ENCODE assay signal across 25 cellular contexts in the genomic region with DNA sequence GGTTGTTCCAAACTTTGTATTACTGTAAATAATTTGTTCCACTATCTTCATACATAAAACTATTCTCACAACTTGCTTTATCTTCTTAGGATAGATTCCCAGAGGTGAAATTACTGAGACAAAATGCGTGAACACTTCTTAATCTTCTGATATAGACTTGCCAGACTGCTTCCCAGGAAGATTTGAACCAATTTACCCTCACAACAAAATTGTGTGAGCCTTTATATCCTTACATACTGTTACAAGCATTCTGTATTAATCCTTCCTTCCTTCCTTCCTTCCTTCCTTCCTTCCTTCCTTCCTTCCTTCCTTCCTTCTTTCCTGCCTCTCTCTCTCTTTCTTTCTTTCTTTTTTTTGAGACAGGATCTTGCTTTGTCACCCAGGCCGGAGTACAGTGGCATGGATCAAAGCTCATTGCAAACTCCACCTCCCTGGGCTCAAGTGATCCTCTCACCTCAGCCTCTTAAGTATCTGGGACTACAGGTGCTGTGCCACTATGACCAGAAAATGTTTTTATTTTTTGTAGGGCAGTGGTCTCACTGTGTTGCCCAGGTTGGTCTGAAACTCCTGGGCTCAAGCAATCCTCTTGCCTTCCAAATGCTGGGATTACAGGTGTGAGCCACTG. TPM values are rescaled to one million over a fixed set of nuclear protein-coding genes. Genes with fewer than 3 reads are reported as not detected.
DNase-seq lines count a peak whose midpoint lies in the region; ATAC-seq, FAIRE-seq and TF ChIP-seq lines count a peak whose summit lies in the region.
"Had no signal": no experiment of that assay in that cellular context is flagged by ENCODE, and none has a peak within 500 bp of the region (broad histone marks: within the 10 kb centered on the region; RNA-seq: fewer than 3 reads in every experiment).

No MANE protein-coding gene starts in this region.

- no TSS peak for BruUV-seq in A673 (replicated peaks; lab: Mats Ljungman, UMichigan)

- H2BK5ac ChIP-seq in H1 (ENCODE audit: low read depth, low read length), result no peak overlapping the region

- H2BK15ac ChIP-seq in H1 (ENCODE audit: low read length), result no peak overlapping the region

- 0 out of 2 replicates have a peak overlapping the region, but pooled peaks have one; percentile 29 for H2AFZ ChIP-seq in H1 (ENCODE audit: low read length)
- H2AFZ ChIP-seq: GM23338 had no signal

- no peak overlapping the region for H3K14ac ChIP-seq in H1 (ENCODE audit: insufficient read length)

- no peak overlapping the region for H4K91ac ChIP-seq in H1 (replicated peaks; ENCODE audit: insufficient read length, low read length)

- DNase-seq in A673 (ENCODE audit: low spot score) (peak; percentile 97), NCI-H510A (lab: John Stamatoyannopoulos, UW) (peak; percentile 48), H1 (ENCODE audit: low read depth in 1 of 2, low spot score in 2 of 2) (no peak), nephron progenitor cell (no peak), CD1c-positive myeloid dendritic cell (ENCODE audit: extremely low spot score) (no peak), cerebellar nuclear complex (lab: John Stamatoyannopoulos, UW) (no peak)
- no peak for DNase-seq in stimulated activated CD4-positive, alpha-beta T cell treated with anti-CD3 and anti-CD28 coated beads, Interleukin-1b, Interleukin-23, amount 100 ng/mL, for 48 hours
- DNase-seq: DMS79 treated with DMSO at 0.1 percent for 48 hours, KBM-7, MM.1S, NCI-H1048, NCI-H1417 treated with DMSO at 0.1 percent for 48 hours, NCI-H187, NCI-H345, NCI-H526, OCI-M1 had no signal

- TF ChIP-seq RAD21 in H1 (IDR thresholded peaks at IDR 0.05 in 1 of 2, conservative IDR thresholded peaks at IDR 0.05 in 1 of 2; ENCODE audit: low read depth in 2 of 2, low read length in 2 of 2), result no peak

- no peak overlapping the region for H3K56ac ChIP-seq in H1 (replicated peaks; ENCODE audit: insufficient read length, low read depth, low read length)

- H3K79me1 ChIP-seq in H1 (ENCODE audit: low read depth, low read length), result no peaks in the 10 kb centered on the region

- H3K27ac Mint-ChIP-seq in nephron progenitor cell, result peak overlapping the region; percentile 86
- H3K27ac Mint-ChIP-seq: B cell, GM23338 had no signal

- no peaks in the 10 kb centered on the region for H3K36me3 ChIP-seq in A673 (ENCODE audit: insufficient read depth, low read length, poor library complexity, severe bottlenecking)
- H3K36me3 ChIP-seq in H1 (ENCODE audit: control insufficient read depth in 2 of 4, insufficient read depth in 4 of 4, low read length in 3 of 4), result no peaks in the 10 kb centered on the region
- H3K36me3 ChIP-seq: SJSA1 had no signal

- no peak overlapping the region for H3K9ac ChIP-seq in H1 (replicated peaks in 1 of 4; ENCODE audit: extremely low read depth in 1 of 4, low read depth in 3 of 4, low read length in 3 of 4)

- H3K79me2 ChIP-seq in H1 (ENCODE audit: control insufficient read depth in 1 of 2, insufficient read depth in 2 of 2, low read length in 2 of 2), result no peaks in the 10 kb centered on the region

- H3K36me3 Mint-ChIP-seq in nephron progenitor cell (ENCODE audit: low read depth), result no peaks in the 10 kb centered on the region
- H3K36me3 Mint-ChIP-seq: CD14-positive monocyte had no signal

- no peak for FAIRE-seq in H1 (lab: Jason Lieb, UNC)
- FAIRE-seq: A204.1, HepG2 had no signal

- no peaks in the 10 kb centered on the region for H3K23me2 ChIP-seq in H1 (ENCODE audit: low read depth, low read length)

- no peak overlapping the region for H3K4ac ChIP-seq in H1 (replicated peaks; ENCODE audit: insufficient read length, low read depth, low read length)

- H2BK20ac ChIP-seq in H1 (ENCODE audit: low read length), result no peak overlapping the region

- H4K20me1 ChIP-seq in H1 (replicated peaks in 1 of 2; ENCODE audit: control insufficient read depth in 1 of 2, insufficient read depth in 2 of 2, low read length in 2 of 2), result no peaks in the 10 kb centered on the region

- H3K4me1 ChIP-seq in A673 (ENCODE audit: insufficient read depth, low read length, poor library complexity, severe bottlenecking) (peaks cover 88% of the 10 kb centered on the region), H1 (replicated peaks in 1 of 4; ENCODE audit: control insufficient read depth in 3 of 4, insufficient read depth in 4 of 4, low read length in 3 of 4) (no peaks in the 10 kb centered on the region; a peak in 1 of 7 replicates)

- no peak overlapping the region for H3K4me2 ChIP-seq in H1 (ENCODE audit: insufficient read depth in 1 of 2, low read depth in 2 of 2, low read length in 2 of 2)
- H3K4me2 ChIP-seq: GM23338 had no signal

- no peaks in the 10 kb centered on the region for H3K9me3 ChIP-seq in A673 (ENCODE audit: low read depth, low read length, poor library complexity, severe bottlenecking)
- H3K9me3 ChIP-seq in H1 (ENCODE audit: insufficient read depth in 2 of 2, low read depth in 1 of 2, low read length in 1 of 2), result no peaks in the 10 kb centered on the region
- H3K9me3 ChIP-seq: SJSA1 had no signal

- H2AK5ac ChIP-seq in H1 (ENCODE audit: low read depth, low read length), result no peak overlapping the region

- no peak for TF ChIP-seq POLR2A in H1 (IDR thresholded peaks at IDR 0.05; ENCODE audit: control extremely low read depth in 1 of 2, low read depth in 2 of 2, low read length in 2 of 2)

- H3K18ac ChIP-seq in H1 (ENCODE audit: extremely low read depth, low read length), result no peak overlapping the region

- H3K4me3 Mint-ChIP-seq in nephron progenitor cell, result no peak overlapping the region
- H3K4me3 Mint-ChIP-seq: B cell, CD14-positive monocyte, GM23338 had no signal

- TF ChIP-seq CTCF in A673 (conservative IDR thresholded peaks at IDR 0.05; ENCODE audit: low read depth, low read length) (no peak), H1 (IDR thresholded peaks at IDR 0.05; ENCODE audit: control extremely low read depth in 1 of 3, insufficient read depth in 1 of 3, low read depth in 1 of 3, low read length in 3 of 3) (no peak), nephron progenitor cell (IDR thresholded peaks at IDR 0.05) (no peak)

- no peak overlapping the region for H4K8ac ChIP-seq in H1 (ENCODE audit: extremely low read depth, insufficient read depth, low read length)

- H3K27ac ChIP-seq in A673 (ENCODE audit: low read depth, low read length, poor library complexity, severe bottlenecking) (peak overlapping the region; percentile 99), H1 (ENCODE audit: low read depth, low read length) (no peak overlapping the region)
- H3K27ac ChIP-seq: HL-60, SJSA1 had no signal

- no peak overlapping the region for H3K23ac ChIP-seq in H1 (ENCODE audit: insufficient read length)

- intact Hi-C loops in A673 (cut with micrococcal nuclease; ENCODE audit: unreplicated experiment), result loop anchor here (1.0 to 5.0 kb wide), 6 partner anchors 57 to 520 kb away; a partner anchor contains a TSS

- no peak overlapping the region for H2BK12ac ChIP-seq in H1 (ENCODE audit: low read depth, low read length)

- H2BK120ac ChIP-seq in H1 (replicated peaks; ENCODE audit: low read depth, low read length), result no peak overlapping the region

- no peak for ATAC-seq in HG03196 (IDR thresholded peaks at IDR 0.05; ENCODE audit: unreplicated experiment)
- ATAC-seq: GM23338, HepG2, Right ventricle myocardium inferior had no signal

- H3K27me3 ChIP-seq in A673 (replicated peaks; ENCODE audit: insufficient read depth, low read depth, low read length, poor library complexity), result no peaks in the 10 kb centered on the region
- no peaks in the 10 kb centered on the region for H3K27me3 ChIP-seq in H1 (replicated peaks in 1 of 4; ENCODE audit: control insufficient read depth in 3 of 4, extremely low read depth in 1 of 4, insufficient read depth in 3 of 4, low read length in 3 of 4)
- H3K27me3 ChIP-seq: SJSA1 had no signal

- peaks cover 25% of the 10 kb centered on the region for H3K4me1 Mint-ChIP-seq in nephron progenitor cell

- no peaks in the 10 kb centered on the region for H3K9me3 Mint-ChIP-seq in nephron progenitor cell
- H3K9me3 Mint-ChIP-seq: CD14-positive monocyte, GM23338 had no signal

- peak overlapping the region; percentile 5 for H3K4me3 ChIP-seq in A673 (ENCODE audit: low read depth, low read length, poor library complexity, severe bottlenecking)
- no peak overlapping the region for H3K4me3 ChIP-seq in H1 (ENCODE audit: extremely low read depth in 1 of 4, insufficient read depth in 2 of 4, low read depth in 3 of 4, low read length in 4 of 4)
- H3K4me3 ChIP-seq: GM23338, SJSA1 had no signal

- H4K5ac ChIP-seq in H1 (ENCODE audit: insufficient read length, low read depth, low read length), result no peak overlapping the region

- CTCF ChIA-PET in A673 (lab: Charles Lee) (no interaction called here), H1 (lab: Charles Lee; ENCODE audit: partially characterized antibody) (no interaction called here)

- no peak for TF ChIP-seq EP300 in H1 (IDR thresholded peaks at IDR 0.05; ENCODE audit: borderline replicate concordance in 1 of 2, low read depth in 2 of 2, low read length in 2 of 2)

- POLR2A ChIA-PET in A673 (lab: Charles Lee; ENCODE audit: low non-redundant PET), result interaction anchor here (0.5 to 1.0 kb wide), 6 partner anchors 57 to 902 kb away, joined by 3 to 11 read pairs (median 4); a partner anchor contains a TSS
- POLR2A ChIA-PET in H1 (lab: Charles Lee; ENCODE audit: partially characterized antibody), result no interaction called here

- H3K27me3 Mint-ChIP-seq in nephron progenitor cell (ENCODE audit: low read depth, poor library complexity), result peaks cover 5% of the 10 kb centered on the region

- 79% methylated on average over 2 of the region's 2 CpGs; no CpG with 5 or more reads in 1 of the 2 experiments for whole genome bisulfite sequencing in H1 (ENCODE audit: extremely low coverage in 1 of 2, insufficient coverage in 1 of 2, insufficient read length in 1 of 2, insufficient replicate concordance in 2 of 2, low coverage in 1 of 2, low lambda C conversion rate in 2 of 2, missing lambda C conversion rate in 1 of 2), 2 experiments

TF ChIP-seq in H1, 55 proteins besides CTCF, POLR2A, EP300 and RAD21:
- TF ChIP-seq KDM4A (IDR thresholded peaks at IDR 0.05; ENCODE audit: low read depth, low read length, severe bottlenecking) (no peak), POU5F1 (IDR thresholded peaks at IDR 0.05; ENCODE audit: low read depth, low read length) (no peak)

RNA-seq across cellular contexts. Expression of a gene that starts 57.1 kb away (rescaled TPM):
- total RNA-seq in A673 (2021), result 431 and 531 TPM in 2 replicates
- total RNA-seq in H1 (2021; fragmentation: NEBNext Ultra II Directional; extraction: Animal tissue kit (Norgen Biotek cat#: 25700)), result 192 and 208 TPM in 2 replicates
- polyA plus RNA-seq in H1 (2011; rRNA removed), result 59.5 and 92.7 TPM in 2 replicates
- polyA plus RNA-seq in H1 (2011; cell fraction: cytosol; rRNA removed), result 99.6 TPM
- polyA plus RNA-seq in H1 (2011; cell fraction: nucleus; rRNA removed), result 57.0 TPM
- polyA plus RNA-seq in H1 (2012, experiment 1 of 2), result 148 to 207 TPM (median 175 TPM) in 4 replicates
- polyA plus RNA-seq in H1 (2012, experiment 2 of 2), result 41.6 TPM
- polyA plus RNA-seq in H1 (2013, experiment 1 of 2), result 170 TPM
- 242 TPM for polyA plus RNA-seq in H1 (2013, experiment 2 of 2)
- 341 and 408 TPM in 2 replicates for polyA minus RNA-seq in H1 (2011; rRNA and poly(A)+ RNA removed)
- polyA minus RNA-seq in H1 (2011; cell fraction: cytosol; rRNA and poly(A)+ RNA removed), result 82.1 TPM
- 136 TPM for polyA minus RNA-seq in H1 (2011; cell fraction: nucleus; rRNA and poly(A)+ RNA removed)

Comparison
In these comparisons a context has a peak if more than half of its experiments do, and no peak if none do; other contexts are left out.
1. DNase-seq: peak in A673 (single experiment) and NCI-H510A (single experiment); none in H1 (0 of 2), nephron progenitor cell (single experiment), stimulated activated CD4-positive, alpha-beta T cell treated with anti-CD3 and anti-CD28 coated beads, Interleukin-1b, Interleukin-23, amount 100 ng/mL, for 48 hours (single experiment), CD1c-positive myeloid dendritic cell (single experiment) and cerebellar nuclear complex (0 of 2).